15 cellular contexts compared by ENCODE assay signal in the genomic region with DNA sequence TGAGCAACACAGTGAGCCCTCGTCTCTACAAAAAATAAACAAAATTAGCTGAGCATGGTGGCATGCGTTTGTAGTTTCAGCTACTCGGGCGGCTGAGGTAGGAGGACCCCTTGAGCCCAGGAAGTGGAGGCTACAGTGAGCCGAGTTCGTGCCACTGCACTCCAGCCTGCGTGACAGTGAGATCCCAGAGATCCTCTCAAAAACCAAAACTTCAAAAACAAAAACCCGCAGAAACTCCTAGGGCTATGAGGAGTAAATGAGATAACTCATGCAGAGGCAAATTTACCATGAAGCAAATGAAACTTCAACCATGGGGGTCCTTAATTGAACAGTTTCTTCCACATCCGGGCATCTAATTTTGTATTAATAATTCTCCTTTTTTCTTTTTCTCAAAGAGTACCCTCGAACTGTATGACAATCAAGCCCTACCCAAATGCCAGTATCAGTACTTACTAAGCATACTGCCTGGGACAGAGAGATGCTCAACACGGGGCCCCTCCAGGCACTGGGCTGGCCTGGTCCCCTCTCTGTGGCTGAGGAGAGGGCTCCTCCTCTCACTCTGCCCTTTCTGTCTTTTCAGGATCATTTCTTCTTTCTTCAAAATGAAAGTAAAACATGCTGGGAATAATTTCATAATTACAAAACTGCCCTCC. TPM values are rescaled to one million over a fixed set of nuclear protein-coding genes. Genes with fewer than 3 reads are reported as not detected.
A peak's percentile ranks its signal among the peaks of the same experiment; 100 is the strongest.
DNase-seq lines count a peak whose midpoint lies in the region; ATAC-seq lines count a peak whose summit lies in the region.
"Had no signal": no experiment of that assay in that cellular context is flagged by ENCODE, and none has a peak within 500 bp of the region (broad histone marks: within the 10 kb centered on the region; RNA-seq: fewer than 3 reads in every experiment).

No MANE protein-coding gene starts in this region.

- H3K27ac Mint-ChIP-seq in stimulated activated memory B cell treated with anti-CD40 and anti-IgM and Interleukin-4, amounts not matched to agents 10 μg/mL and 1 μg/mL and 100 μg/mL, for 72 hours: peak overlapping the region; percentile 40
- H3K27ac Mint-ChIP-seq: CD8-positive, alpha-beta T cell; stimulated activated naive CD8-positive, alpha-beta T cell treated with anti-CD3 and anti-CD28 coated beads, Interleukin-15, Interleukin-2, amounts not matched to agents 100 ng/mL and 50 ng/mL, for 24 hours had no signal

- H3K36me3 Mint-ChIP-seq in stimulated activated memory B cell treated with anti-CD40 and anti-IgM and Interleukin-4, amounts not matched to agents 10 μg/mL and 1 μg/mL and 100 μg/mL, for 72 hours: no peaks in the 10 kb centered on the region
- H3K36me3 Mint-ChIP-seq: CD8-positive, alpha-beta T cell had no signal

- H3K27me3 Mint-ChIP-seq in stimulated activated memory B cell treated with anti-CD40 and anti-IgM and Interleukin-4, amounts not matched to agents 10 μg/mL and 1 μg/mL and 100 μg/mL, for 72 hours: no peaks in the 10 kb centered on the region

- H3K27ac ChIP-seq in HUES64 (ENCODE audit: low read depth, low read length): peak overlapping the region; percentile 92
- peak overlapping the region; percentile 99 for H3K27ac ChIP-seq in SJCRH30
- H3K27ac ChIP-seq: brain microvascular endothelial cell, right atrium auricular region had no signal

- peak; percentile 43 to 67 for DNase-seq in SJCRH30
- no peak for DNase-seq in left colon
- no peak for DNase-seq in stimulated activated CD4-positive, alpha-beta T cell treated with anti-CD3 and anti-CD28 coated beads, Interleukin-4, amount 100 ng/mL, for 1 hour
- DNase-seq in NCI-H524 (lab: John Stamatoyannopoulos, UW): no peak
- DNase-seq in activated effector memory CD4-positive, alpha-beta T cell treated with Interleukin-2 at 50 U/mL for 16 hours: no peak
- DNase-seq in cerebellar nuclear complex (lab: John Stamatoyannopoulos, UW): no peak
- DNase-seq: activated CD8-positive, alpha-beta memory T cell treated with anti-CD3 and anti-CD28 coated beads for 24 hours; activated gamma-delta T cell; CD8-positive, alpha-beta T cell; effector CD4-positive, alpha-beta T cell had no signal

- H3K4me3 ChIP-seq in HUES64 (ENCODE audit: low read length): no peak overlapping the region; the same call in 1 of the 2 replicates
- H3K4me3 ChIP-seq in SJCRH30: peak overlapping the region; percentile 55
- H3K4me3 ChIP-seq: right atrium auricular region had no signal

- no peak overlapping the region for H3K4me3 Mint-ChIP-seq in stimulated activated memory B cell treated with anti-CD40 and anti-IgM and Interleukin-4, amounts not matched to agents 10 μg/mL and 1 μg/mL and 100 μg/mL, for 72 hours
- H3K4me3 Mint-ChIP-seq: CD8-positive, alpha-beta T cell; stimulated activated naive CD8-positive, alpha-beta T cell treated with anti-CD3 and anti-CD28 coated beads, Interleukin-15, Interleukin-2, amounts not matched to agents 100 ng/mL and 50 ng/mL, for 24 hours had no signal

- H3K4me1 ChIP-seq in HUES64 (ENCODE audit: insufficient read depth, low read length) (peaks cover 51% of the 10 kb centered on the region), SJCRH30 (peaks cover 78% of the 10 kb centered on the region)

- peak; percentile 7 for ATAC-seq in left colon
- ATAC-seq in stimulated activated memory B cell treated with anti-CD40 and anti-IgM and Interleukin-4, amounts not matched to agents 10 μg/mL and 1 μg/mL and 100 μg/mL, for 72 hours: no peak
- ATAC-seq: CD8-positive, alpha-beta T cell had no signal

- H3K27me3 ChIP-seq in HUES64 (ENCODE audit: insufficient read depth, low read length): no peaks in the 10 kb centered on the region
- H3K27me3 ChIP-seq in SJCRH30: no peaks in the 10 kb centered on the region
- H3K27me3 ChIP-seq: right atrium auricular region had no signal

- H3K4me1 Mint-ChIP-seq in stimulated activated memory B cell treated with anti-CD40 and anti-IgM and Interleukin-4, amounts not matched to agents 10 μg/mL and 1 μg/mL and 100 μg/mL, for 72 hours: peaks cover 34% of the 10 kb centered on the region

- peak overlapping the region; percentile 31 for H3K9ac ChIP-seq in HUES64 (ENCODE audit: low read depth, low read length)

- WGBS in HUES64: 71% methylated on average over 10 of the region's 11 CpGs

- H3K36me3 ChIP-seq in HUES64 (ENCODE audit: insufficient read depth, low read length) (peaks cover 4% of the 10 kb centered on the region; the same call in 1 of the 2 replicates), SJCRH30 (no peaks in the 10 kb centered on the region)
- H3K36me3 ChIP-seq: brain microvascular endothelial cell, right atrium auricular region had no signal

- H3K9me3 ChIP-seq in HUES64 (ENCODE audit: insufficient read depth, low read depth, low read length) (no peaks in the 10 kb centered on the region), SJCRH30 (replicated peaks) (no peaks in the 10 kb centered on the region)
- H3K9me3 ChIP-seq: right atrium auricular region had no signal

- intact Hi-C loops in left colon (cut with DNase I, micrococcal nuclease): no loop called here

- no peaks in the 10 kb centered on the region for H3K9me3 Mint-ChIP-seq in stimulated activated memory B cell treated with anti-CD40 and anti-IgM and Interleukin-4, amounts not matched to agents 10 μg/mL and 1 μg/mL and 100 μg/mL, for 72 hours
- H3K9me3 Mint-ChIP-seq: CD8-positive, alpha-beta T cell; stimulated activated naive CD8-positive, alpha-beta T cell treated with anti-CD3 and anti-CD28 coated beads, Interleukin-15, Interleukin-2, amounts not matched to agents 100 ng/mL and 50 ng/mL, for 24 hours had no signal

RNA-seq across cellular contexts. Expression of a gene that starts 0.8 kb away (rescaled TPM):
- polyA plus RNA-seq in HUES64 (2013, experiment 1 of 2): 21.1 TPM
- 21.7 TPM for polyA plus RNA-seq in HUES64 (2013, experiment 2 of 2)
- 91.7 and 96.8 TPM in 2 replicates for total RNA-seq in SJCRH30 (2014; rRNA removed; shearing (Covaris generic))
- 1 to 10 TPM in 1 of 2 donors, under 1 TPM in 1; 0.46 to 2.2 TPM for total RNA-seq in left colon

RNA-seq across cellular contexts. Expression of a gene that starts 36.3 kb away (rescaled TPM):
- polyA plus RNA-seq in HUES64 (2013, experiment 1 of 2): 4.5 TPM
- 4.8 TPM for polyA plus RNA-seq in HUES64 (2013, experiment 2 of 2)
- total RNA-seq in SJCRH30 (2014; rRNA removed; shearing (Covaris generic)): 16.1 and 20.5 TPM in 2 replicates
- total RNA-seq in left colon: under 1 TPM; 0.46 to 0.81 TPM

Comparison
In these comparisons a context has a peak if more than half of its experiments do, and no peak if none do; other contexts are left out.
1. DNase-seq: peak in SJCRH30 (2 of 2); none in left colon (0 of 2), stimulated activated CD4-positive, alpha-beta T cell treated with anti-CD3 and anti-CD28 coated beads, Interleukin-4, amount 100 ng/mL, for 1 hour (single experiment), NCI-H524 (0 of 2), activated effector memory CD4-positive, alpha-beta T cell treated with Interleukin-2 at 50 U/mL for 16 hours (single experiment) and cerebellar nuclear complex (0 of 2).
2. RNA of a gene that starts 0.8 kb away (total RNA-seq): 91.7 to 96.8 TPM in SJCRH30; 0.46 to 2.2 TPM in left colon; every median in the first group is over 10 times any median in the second.